Comparison of ENCODE assay signal across 26 cellular contexts in the genomic region with DNA sequence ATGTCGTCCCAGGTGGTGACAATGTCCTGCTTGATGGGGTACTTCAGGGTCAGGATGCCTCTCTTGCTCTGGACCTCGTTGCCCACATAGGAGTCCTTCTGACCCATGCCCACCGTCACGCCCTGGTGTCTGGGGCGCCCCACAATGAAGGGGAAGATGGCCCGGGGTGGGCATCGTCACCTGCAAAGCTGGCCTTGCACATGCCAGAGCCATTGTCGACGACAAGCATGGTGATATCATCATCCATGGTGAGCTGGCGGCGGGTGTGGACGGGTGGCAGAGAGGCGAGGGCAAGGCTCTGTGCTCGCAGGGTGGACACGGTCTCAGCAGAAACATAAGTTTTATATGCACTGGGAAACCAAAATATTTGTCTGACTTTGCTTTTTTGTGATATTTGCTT.
"Had no signal": no experiment of that assay in that cellular context is flagged by ENCODE, and none has a peak within 500 bp of the region (broad histone marks: within the 10 kb centered on the region; RNA-seq: fewer than 3 reads in every experiment).

No MANE protein-coding gene starts in this region.

- DNase-seq: stimulated activated CD4-positive, alpha-beta T cell treated with anti-CD3 and anti-CD28 coated beads, Interleukin-2, amount 100 ng/mL, for 48 hours; stimulated activated CD4-positive, alpha-beta T cell treated with anti-CD3 and anti-CD28 coated beads, Interleukin-4, amount 100 ng/mL, for 1 hour; stimulated activated CD4-positive, alpha-beta T cell treated with anti-CD3 and anti-CD28 coated beads, Interleukin-4, amount 100 ng/mL, for 24 hours; stimulated activated CD4-positive, alpha-beta T cell treated with anti-CD3 and anti-CD28 coated beads, Interleukin-4, amount 100 ng/mL, for 4 hours; stimulated activated CD8-positive, alpha-beta memory T cell treated with anti-CD3 and anti-CD28 coated beads, Interleukin-4, amount 100 ng/mL, for 48 hours; stimulated activated naive B cell treated with anti-CD40 and anti-IgM and Interleukin-4, amounts not matched to agents 10 μg/mL and 1 μg/mL and 100 μg/mL, for 72 hours; stimulated activated naive CD4-positive, alpha-beta T cell; stimulated activated naive CD4-positive, alpha-beta T cell treated with Interleukin-2 at 50 U/mL for 16 hours; stimulated activated naive CD8-positive, alpha-beta T cell treated with anti-CD3 and anti-CD28 coated beads, Interleukin-15, amount 100 ng/mL, for 72 hours; stimulated activated naive CD8-positive, alpha-beta T cell treated with anti-CD3 and anti-CD28 coated beads, Interleukin-15, Interleukin-2, amounts not matched to agents 100 U/mL and 50 U/mL, for 24 hours; stomach; substantia nigra; testis; thyroid gland; tibial artery; transverse colon; trophoblast cell; upper lobe of right lung; uterus had no signal

- H3K9me3 ChIP-seq: stomach, suprapubic skin, testis, thoracic aorta, thyroid gland, tibial artery, tibial nerve, transverse colon, upper lobe of left lung, upper lobe of right lung, uterus, vagina had no signal

- H3K4me3 ChIP-seq: stomach, suprapubic skin, testis, thoracic aorta, thyroid gland, tibial artery, tibial nerve, transverse colon, upper lobe of left lung, upper lobe of right lung, uterus, vagina had no signal

- H3K27me3 ChIP-seq: stomach, suprapubic skin, testis, thyroid gland, tibial artery, tibial nerve, transverse colon, upper lobe of left lung, upper lobe of right lung, uterus, vagina had no signal

- ATAC-seq: stimulated activated effector memory CD8-positive, alpha-beta T cell treated with anti-CD3 and anti-CD28 coated beads, Interleukin-12 subunit alpha, Interleukin-12 subunit beta, amount 100 ng/mL, for 72 hours; stimulated activated memory B cell treated with anti-CD40 and anti-IgM and Interleukin-4, amounts not matched to agents 10 μg/mL and 1 μg/mL and 100 μg/mL, for 72 hours; stimulated activated naive B cell treated with anti-CD40 and anti-IgM and Interleukin-4, amounts not matched to agents 10 μg/mL and 1 μg/mL and 100 μg/mL, for 72 hours; stimulated activated naive CD8-positive, alpha-beta T cell treated with anti-CD3 and anti-CD28 coated beads, Interleukin-15, amount 100 ng/mL, for 72 hours; stimulated activated naive CD8-positive, alpha-beta T cell treated with anti-CD3 and anti-CD28 coated beads, Interleukin-15, Interleukin-2, amounts not matched to agents 100 U/mL and 50 U/mL, for 24 hours; upper lobe of right lung had no signal

- H3K4me1 ChIP-seq: stomach, suprapubic skin, tibial artery, tibial nerve, transverse colon, upper lobe of left lung, upper lobe of right lung, uterus, vagina had no signal

- H3K27ac ChIP-seq: stomach, suprapubic skin, testis, thoracic aorta, thyroid gland, tibial artery, tibial nerve, transverse colon, upper lobe of left lung, upper lobe of right lung, uterus, vagina had no signal

- H3K36me3 ChIP-seq: stomach, suprapubic skin, thoracic aorta, thyroid gland, tibial artery, tibial nerve, transverse colon, upper lobe of left lung, upper lobe of right lung, uterus, vagina had no signal
